In the genomic region with DNA sequence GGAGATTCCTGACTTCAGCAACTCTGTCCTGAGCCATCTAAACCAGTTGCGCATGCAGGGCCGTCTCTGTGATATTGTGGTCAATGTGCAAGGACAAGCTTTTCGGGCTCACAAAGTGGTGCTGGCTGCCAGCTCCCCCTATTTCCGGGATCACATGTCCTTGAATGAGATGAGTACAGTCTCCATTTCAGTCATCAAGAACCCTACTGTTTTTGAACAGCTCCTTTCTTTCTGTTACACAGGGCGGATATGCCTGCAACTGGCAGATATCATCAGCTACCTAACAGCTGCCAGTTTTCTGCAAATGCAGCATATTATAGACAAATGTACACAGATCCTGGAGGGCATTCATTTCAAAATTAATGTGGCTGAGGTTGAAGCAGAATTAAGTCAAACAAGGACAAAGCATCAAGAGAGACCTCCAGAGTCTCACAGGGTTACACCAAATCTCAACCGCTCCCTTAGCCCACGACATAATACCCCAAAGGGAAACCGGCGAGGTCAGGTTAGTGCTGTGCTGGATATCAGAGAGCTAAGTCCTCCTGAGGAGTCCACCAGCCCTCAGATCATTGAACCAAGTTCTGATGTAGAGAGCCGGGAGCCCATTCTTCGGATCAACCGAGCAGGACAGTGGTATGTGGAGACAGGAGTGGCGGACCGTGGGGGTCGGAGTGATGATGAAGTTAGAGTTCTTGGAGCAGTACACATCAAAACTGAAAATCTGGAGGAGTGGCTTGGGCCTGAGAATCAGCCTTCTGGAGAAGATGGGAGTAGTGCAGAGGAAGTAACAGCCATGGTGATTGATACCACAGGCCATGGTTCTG, we compare ENCODE assay signal across 9 cellular contexts. TPM values are rescaled to one million over a fixed set of nuclear protein-coding genes. Genes with fewer than 3 reads are reported as not detected.
DNase-seq lines count a peak whose midpoint lies in the region; ATAC-seq and TF ChIP-seq lines count a peak whose summit lies in the region.
"Had no signal": no experiment of that assay in that cellular context is flagged by ENCODE, and none has a peak within 500 bp of the region (broad histone marks: within the 10 kb centered on the region; RNA-seq: fewer than 3 reads in every experiment).

No MANE protein-coding gene starts in this region.

- peak overlapping the region; percentile 96 for H3K27ac Mint-ChIP-seq in activated naive CD4-positive, alpha-beta T cell treated with anti-CD3 and anti-CD28 coated beads, Interleukin-2, amount 10 ng/mL, durations not matched to agents 7 days and 5 days

- H3K4me1 ChIP-seq in osteoblast (ENCODE audit: insufficient read depth, low read length) (peaks cover 14% of the 10 kb centered on the region), esophagus muscularis mucosa (peaks cover 25 to 52% (median 41%) of the 10 kb centered on the region in 4 donors)

- peak; percentile 53 for DNase-seq in activated naive CD4-positive, alpha-beta T cell treated with anti-CD3 and anti-CD28 coated beads, Interleukin-2, amount 10 ng/mL, durations not matched to agents 7 days and 5 days
- DNase-seq in osteoblast (ENCODE audit: insufficient read length, low spot score, missing footprints) (peak; percentile 18), NCI-H146 treated with DMSO at 0.1 percent for 48 hours (lab: John Stamatoyannopoulos, UW; ENCODE audit: unreplicated experiment) (no peak), esophagus muscularis mucosa (ENCODE audit: extremely low spot score) (no peak), ecto neural progenitor cell (ENCODE audit: low spot score) (no peak)

- H3K4me2 ChIP-seq in osteoblast (ENCODE audit: insufficient read depth, low read length), result no peak overlapping the region

- WGBS in esophagus muscularis mucosa, result 77% methylated on average over 15 of the region's 15 CpGs

- TF ChIP-seq POLR2A in esophagus muscularis mucosa (IDR thresholded peaks at IDR 0.05; ENCODE audit: low read depth), result no peak

- H3K27me3 ChIP-seq in osteoblast (ENCODE audit: insufficient read depth, low read length), result no peaks in the 10 kb centered on the region
- no peaks in the 10 kb centered on the region for H3K27me3 ChIP-seq in esophagus muscularis mucosa

- H3K9me3 Mint-ChIP-seq in activated naive CD4-positive, alpha-beta T cell treated with anti-CD3 and anti-CD28 coated beads, Interleukin-2, amount 10 ng/mL, durations not matched to agents 7 days and 5 days, result no peaks in the 10 kb centered on the region

- H3K27ac ChIP-seq in osteoblast (ENCODE audit: low read depth, low read length), result no peak overlapping the region
- H3K27ac ChIP-seq in esophagus muscularis mucosa (replicated peaks in 1 of 4), result peak overlapping the region in 2 of 4 donors; percentile 0 to 98
- H3K27ac ChIP-seq: KMS-11 had no signal

- H3K27me3 Mint-ChIP-seq in activated naive CD4-positive, alpha-beta T cell treated with anti-CD3 and anti-CD28 coated beads, Interleukin-2, amount 10 ng/mL, durations not matched to agents 7 days and 5 days, result no peaks in the 10 kb centered on the region

- H4K20me1 ChIP-seq in osteoblast (ENCODE audit: insufficient read depth, low read length), result peaks cover 23% of the 10 kb centered on the region

- no peaks in the 10 kb centered on the region for H3K9me3 ChIP-seq in osteoblast (ENCODE audit: low read depth, low read length)
- H3K9me3 ChIP-seq in esophagus muscularis mucosa, result no peaks in the 10 kb centered on the region

- peaks cover 56% of the 10 kb centered on the region for H3K4me1 Mint-ChIP-seq in activated naive CD4-positive, alpha-beta T cell treated with anti-CD3 and anti-CD28 coated beads, Interleukin-2, amount 10 ng/mL, durations not matched to agents 7 days and 5 days

- peak overlapping the region; percentile 93 for H3K4me3 Mint-ChIP-seq in activated naive CD4-positive, alpha-beta T cell treated with anti-CD3 and anti-CD28 coated beads, Interleukin-2, amount 10 ng/mL, durations not matched to agents 7 days and 5 days

- TF ChIP-seq EP300 in esophagus muscularis mucosa (IDR thresholded peaks at IDR 0.05), result no peak

- H3K36me3 ChIP-seq in osteoblast (ENCODE audit: insufficient read depth, low read length) (peaks cover 33% of the 10 kb centered on the region), esophagus muscularis mucosa (peaks cover 3 to 60% (median 20%) of the 10 kb centered on the region in 4 donors)

- peaks cover 33% of the 10 kb centered on the region for H3K79me2 ChIP-seq in osteoblast (ENCODE audit: insufficient read depth, low read length)

- H3K36me3 Mint-ChIP-seq in activated naive CD4-positive, alpha-beta T cell treated with anti-CD3 and anti-CD28 coated beads, Interleukin-2, amount 10 ng/mL, durations not matched to agents 7 days and 5 days, result peaks cover 40% of the 10 kb centered on the region

- H2AFZ ChIP-seq in osteoblast (ENCODE audit: low read length), result no peak overlapping the region

- no peak for TF ChIP-seq CTCF in GM12875 (IDR thresholded peaks at IDR 0.05; ENCODE audit: borderline replicate concordance, insufficient read depth, low read depth, low read length)
- no peak for TF ChIP-seq CTCF in osteoblast (IDR thresholded peaks at IDR 0.05; ENCODE audit: extremely low read depth, low read depth, low read length)
- no peak for TF ChIP-seq CTCF in esophagus muscularis mucosa (IDR thresholded peaks at IDR 0.05)

- ATAC-seq in HG03520 (IDR thresholded peaks at IDR 0.05; ENCODE audit: unreplicated experiment), result peak; percentile 30
- ATAC-seq in HG02678 (IDR thresholded peaks at IDR 0.05; ENCODE audit: unreplicated experiment), result no peak

- intact Hi-C loops in esophagus muscularis mucosa (cut with DNase I), result loop anchor here (10.0 kb wide), 1 partner anchor 84 kb away; no protein-coding TSS in a partner anchor

- H3K4me3 ChIP-seq in GM12875 (ENCODE audit: low read depth, low read length) (peak overlapping the region; percentile 33), osteoblast (ENCODE audit: insufficient read depth, low read length) (no peak overlapping the region), esophagus muscularis mucosa (no peak overlapping the region)

- CTCF ChIA-PET in activated naive CD4-positive, alpha-beta T cell treated with anti-CD3 and anti-CD28 coated beads, Interleukin-2, amount 10 ng/mL, durations not matched to agents 7 days and 5 days (lab: Charles Lee), result interaction anchor here (0.6 to 1.4 kb wide), 2 partner anchors 231 to 439 kb away, joined by 3 read pairs; no protein-coding TSS in a partner anchor

RNA-seq across cellular contexts. Expression of a gene that starts 2.3 kb away (rescaled TPM):
- total RNA-seq in osteoblast (10.3 and 10.5 TPM in 2 replicates), esophagus muscularis mucosa (1 to 10 TPM; 6.1 to 9.3 (median 7.0) TPM)

RNA-seq across cellular contexts. Expression of a gene that starts 2.7 kb away (rescaled TPM):
- 177 and 220 TPM in 2 replicates for total RNA-seq in osteoblast
- total RNA-seq in esophagus muscularis mucosa, result 100 to 1,000 TPM; 138 to 375 (median 203) TPM

RNA-seq across cellular contexts. Expression of a gene that starts 45.8 kb away (rescaled TPM):
- total RNA-seq in osteoblast, result 8.0 and 12.1 TPM in 2 replicates
- total RNA-seq in esophagus muscularis mucosa, result 1 to 10 TPM; 3.6 to 7.1 (median 5.8) TPM

RNA-seq across cellular contexts. Expression of a gene that starts 46.0 kb away (rescaled TPM):
- total RNA-seq in osteoblast (15.6 and 17.4 TPM in 2 replicates), esophagus muscularis mucosa (1 to 10 TPM; 5.5 to 9.1 (median 7.7) TPM)

RNA-seq across cellular contexts. Expression of a gene that starts 46.7 kb away (rescaled TPM):
- total RNA-seq in osteoblast (under 0.01 TPM in 1 of 2 replicates, not detected in the other), esophagus muscularis mucosa (not detected)

Comparison
In these comparisons a context has a peak if more than half of its experiments do, and no peak if none do; other contexts are left out.
1. DNase-seq: peak in activated naive CD4-positive, alpha-beta T cell treated with anti-CD3 and anti-CD28 coated beads, Interleukin-2, amount 10 ng/mL, durations not matched to agents 7 days and 5 days (single experiment) and osteoblast (single experiment); none in NCI-H146 treated with DMSO at 0.1 percent for 48 hours (single experiment), esophagus muscularis mucosa (single experiment) and ecto neural progenitor cell (single experiment).